22 cellular contexts compared by ENCODE assay signal in the genomic region with DNA sequence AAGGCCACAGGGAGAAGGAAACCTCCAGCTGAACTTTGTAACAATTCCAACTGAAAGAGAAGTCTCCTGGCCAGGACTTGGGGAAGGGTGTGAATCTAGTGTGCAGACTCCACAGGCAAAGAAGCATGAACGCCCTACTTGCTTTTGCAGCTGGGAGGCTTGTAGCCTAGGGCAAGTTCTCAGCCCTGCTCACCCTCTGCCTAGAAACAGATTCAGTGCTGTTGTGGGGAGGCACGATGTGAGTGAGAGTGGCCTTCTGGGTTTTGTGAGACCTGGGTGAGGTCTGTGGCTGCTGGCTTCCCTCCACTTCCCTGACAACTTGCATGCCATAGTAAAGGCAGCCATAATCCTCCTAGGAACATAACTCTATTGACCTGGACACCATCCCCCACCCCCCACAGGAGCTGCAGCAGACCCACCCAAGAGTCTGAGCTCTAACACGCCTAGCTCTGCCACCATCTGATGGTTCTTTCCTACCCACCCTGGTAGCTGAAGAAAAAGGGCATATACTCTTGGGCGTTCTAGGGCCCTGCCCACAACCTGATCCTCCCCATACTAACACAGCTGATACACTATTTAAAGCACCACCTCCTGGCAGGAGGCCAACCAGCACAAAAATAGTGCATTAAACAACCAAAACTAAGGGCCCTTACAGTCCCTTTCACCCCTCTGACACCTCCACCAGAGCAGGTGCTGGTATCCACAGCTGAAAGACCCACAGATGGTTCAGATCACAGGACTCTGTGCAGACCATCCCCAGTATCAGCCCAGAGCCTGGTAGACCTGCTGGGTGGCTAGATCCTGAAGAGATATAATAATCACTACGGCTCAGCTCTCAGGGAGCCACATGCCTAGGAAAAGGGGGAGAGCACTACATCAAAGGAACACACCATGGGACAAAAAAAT.
"Had no signal": no experiment of that assay in that cellular context is flagged by ENCODE, and none has a peak within 500 bp of the region (broad histone marks: within the 10 kb centered on the region; RNA-seq: fewer than 3 reads in every experiment).

No MANE protein-coding gene starts in this region.

- H3K9ac ChIP-seq: KMS-11, SK-N-SH had no signal

- H3K9me3 ChIP-seq: MG63, SK-N-SH had no signal

- FAIRE-seq: RCC 7860 had no signal

- ATAC-seq: T-cell had no signal

- H3K4me2 ChIP-seq: KMS-11, SK-N-SH had no signal

- H3K36me3 ChIP-seq: MG63 had no signal

- H3K27ac ChIP-seq: KMS-11 had no signal

- H3K9me2 ChIP-seq: SK-N-SH had no signal

- DNase-seq: IMR-90, MG63, NCI-H1092, NCI-H1105 treated with DMSO at 0.1 percent for 48 hours, NCI-H1417 treated with DMSO at 0.1 percent for 48 hours, NCI-H146, NCI-H1694 treated with DMSO at 0.1 percent for 48 hours, NCI-H1930, NCI-H2081, NCI-H2107, NCI-H2227 treated with DMSO at 0.1 percent for 48 hours, NCI-H524, NCI-H526 treated with DMSO at 0.1 percent for 48 hours, NCI-H748 treated with DMSO at 0.1 percent for 48 hours, Right ventricle myocardium superior, RPMI8226, SIG-M5, SK-N-SH, SW 1271, T-cell had no signal

- H3K4me3 ChIP-seq: MG63 had no signal
